Comparison of ENCODE assay signal across 22 cellular contexts in the genomic region with DNA sequence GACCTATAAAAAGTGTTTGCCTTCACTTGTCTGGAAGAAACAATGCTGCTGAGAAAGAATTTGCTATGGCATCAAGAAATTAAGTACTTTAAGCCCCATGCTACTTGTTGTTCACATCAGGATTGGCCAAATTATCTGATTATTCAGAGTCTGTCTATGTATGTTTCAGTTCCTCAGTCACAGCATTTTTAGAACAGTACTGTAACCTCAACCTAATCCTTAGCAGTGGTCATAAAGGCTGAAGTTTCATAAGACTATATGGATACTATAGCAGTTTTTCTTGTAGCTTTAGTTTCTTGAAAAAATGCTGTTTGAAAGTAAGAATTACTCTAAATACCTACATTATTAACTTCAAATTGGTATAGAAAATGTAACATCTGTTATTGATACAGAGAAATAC.
"Had no signal": no experiment of that assay in that cellular context is flagged by ENCODE, and none has a peak within 500 bp of the region (broad histone marks: within the 10 kb centered on the region; RNA-seq: fewer than 3 reads in every experiment).

No MANE protein-coding gene starts in this region.

- H3K36me3 ChIP-seq: colonic mucosa, esophagus squamous epithelium, gastroesophageal sphincter, heart left ventricle, left lung, lower lobe of right lung had no signal

- H3K4me1 ChIP-seq: colonic mucosa, esophagus squamous epithelium, gastroesophageal sphincter, heart left ventricle, left lung, lower lobe of right lung had no signal

- ATAC-seq: effector memory CD8-positive, alpha-beta T cell; esophagus mucosa; gastroesophageal sphincter; heart left ventricle; left cardiac atrium; left lung; left ventricle myocardium superior; lower lobe of right lung; mucosa of descending colon had no signal

- H3K9me3 ChIP-seq: colonic mucosa had no signal

- H3K27ac ChIP-seq: colonic mucosa, epithelial cell of prostate, esophagus squamous epithelium, gastroesophageal sphincter, heart left ventricle, hepatocyte, left lung, lower lobe of right lung had no signal

- DNase-seq: colonic mucosa; cortex of kidney; effector CD8-positive, alpha-beta T cell; effector memory CD8-positive, alpha-beta T cell; endodermal cell; erythroblast; esophagus squamous epithelium; foreskin fibroblast; heart left ventricle; hypothalamus; immature natural killer cell; left cardiac atrium; left lung; left ventricle myocardium superior; lower lobe of right lung; mesenchymal stem cell; mucosa of descending colon; naive B cell had no signal

- H3K27me3 ChIP-seq: colonic mucosa, esophagus squamous epithelium, gastroesophageal sphincter, heart left ventricle, hepatocyte, left lung had no signal

- H3K79me2 ChIP-seq: hepatocyte had no signal

- H3K4me3 ChIP-seq: colonic mucosa, esophagus squamous epithelium, gastroesophageal sphincter, heart left ventricle, hepatocyte, left lung, lower lobe of right lung, mucosa of descending colon had no signal

- H3K4me2 ChIP-seq: hepatocyte had no signal

- H2AFZ ChIP-seq: hepatocyte had no signal
